9 cellular contexts compared by ENCODE assay signal in the genomic region with DNA sequence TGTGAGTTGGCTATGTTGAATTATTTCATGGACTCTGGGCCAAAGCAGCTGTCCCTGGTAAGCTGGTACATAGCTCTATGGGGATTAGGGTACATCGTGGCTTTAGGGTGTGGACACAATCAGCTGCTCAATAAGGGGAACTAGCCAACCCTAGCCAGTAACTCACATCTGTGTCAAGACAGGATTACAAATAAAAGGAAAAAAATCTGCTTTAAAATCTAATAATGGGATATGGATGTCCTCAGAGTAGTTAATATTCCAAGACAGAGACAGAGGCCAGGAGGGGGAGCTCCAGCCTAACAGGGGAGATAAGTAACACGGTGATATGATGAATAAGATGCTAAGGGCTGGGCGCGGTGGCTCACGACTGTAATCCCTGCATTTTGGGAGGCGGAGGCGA. TPM values are rescaled to one million over a fixed set of nuclear protein-coding genes. Genes with fewer than 3 reads are reported as not detected.
A peak's percentile ranks its signal among the peaks of the same experiment; 100 is the strongest.
DNase-seq lines count a peak whose midpoint lies in the region; ATAC-seq and TF ChIP-seq lines count a peak whose summit lies in the region.
"Had no signal": no experiment of that assay in that cellular context is flagged by ENCODE, and none has a peak within 500 bp of the region (broad histone marks: within the 10 kb centered on the region; RNA-seq: fewer than 3 reads in every experiment).

No MANE protein-coding gene starts in this region.

- ATAC-seq in HG03139 (IDR thresholded peaks at IDR 0.05; ENCODE audit: unreplicated experiment): no peak
- ATAC-seq: A549 had no signal

- no peak overlapping the region for H3K9ac ChIP-seq in OCI-LY1 (ENCODE audit: low read length)

- H3K36me3 ChIP-seq in OCI-LY1 (ENCODE audit: insufficient read depth, low read length): no peaks in the 10 kb centered on the region
- H3K36me3 ChIP-seq in cardiac muscle cell: no peaks in the 10 kb centered on the region
- H3K36me3 ChIP-seq in spleen: no peaks in the 10 kb centered on the region

- H3K79me2 ChIP-seq in OCI-LY1 (ENCODE audit: insufficient read depth, low read length): no peaks in the 10 kb centered on the region

- H3K4me1 ChIP-seq in OCI-LY1 (ENCODE audit: insufficient read depth, low read length, severe bottlenecking) (no peaks in the 10 kb centered on the region), cardiac muscle cell (ENCODE audit: low read depth) (no peaks in the 10 kb centered on the region), spleen (no peaks in the 10 kb centered on the region)
- H3K4me1 ChIP-seq: A549 had no signal

- DNase-seq in DMS79 treated with DMSO at 0.1 percent for 48 hours (lab: John Stamatoyannopoulos, UW): peak; percentile 9
- DNase-seq in DMS79 (lab: John Stamatoyannopoulos, UW): no peak
- DNase-seq in activated T-helper 1 cell treated with anti-CD3 and anti-CD28 coated beads, Interleukin-2, amount 50 U/mL, for 16 hours (ENCODE audit: low read depth in 1 of 2, low spot score in 1 of 2): peak; percentile 27
- peak; percentile 62 to 68 for DNase-seq in cardiac muscle cell (ENCODE audit: low read depth in 1 of 2, low spot score in 1 of 2)
- peak; percentile 77 for DNase-seq in spleen
- DNase-seq in putamen (ENCODE audit: low spot score): no peak

- TF ChIP-seq POLR2A in spleen (IDR thresholded peaks at IDR 0.05): no peak

- no peaks in the 10 kb centered on the region for H3F3A ChIP-seq in OCI-LY1 (ENCODE audit: insufficient read depth, low read length)

- TF ChIP-seq CTCF in OCI-LY1 (IDR thresholded peaks at IDR 0.05; ENCODE audit: low read length) (peak; percentile 63), cardiac muscle cell (IDR thresholded peaks at IDR 0.05; ENCODE audit: low read depth, low read length) (peak; percentile 45), spleen (IDR thresholded peaks at IDR 0.05 in 8 of 11, conservative IDR thresholded peaks at IDR 0.05 in 3 of 11) (peak in 8 of 11 experiments; percentile 9 to 54 (median 42))

- H3K9me3 ChIP-seq in OCI-LY1 (ENCODE audit: low read length) (no peaks in the 10 kb centered on the region), cardiac muscle cell (ENCODE audit: low read depth) (no peaks in the 10 kb centered on the region), spleen (peaks cover 0 to 10% (median 0%) of the 10 kb centered on the region in 8 donors)

- H2AFZ ChIP-seq in OCI-LY1 (ENCODE audit: low read length): no peak overlapping the region

- WGBS in spleen, 5 donors: 12 to 26% (median 21%) methylated on average over 7 of the region's 7 CpGs

- no peaks in the 10 kb centered on the region for H4K20me1 ChIP-seq in OCI-LY1 (ENCODE audit: insufficient read depth, low read length)

- no peak overlapping the region for H3K4me3 ChIP-seq in OCI-LY1 (ENCODE audit: low read depth, low read length, poor library complexity, severe bottlenecking)
- H3K4me3 ChIP-seq in cardiac muscle cell: no peak overlapping the region
- no peak overlapping the region for H3K4me3 ChIP-seq in spleen
- H3K4me3 ChIP-seq: A549 had no signal

- no peak overlapping the region for H3K27ac ChIP-seq in OCI-LY1 (ENCODE audit: low read depth, low read length, poor library complexity, severe bottlenecking)
- no peak overlapping the region for H3K27ac ChIP-seq in cardiac muscle cell
- no peak overlapping the region for H3K27ac ChIP-seq in spleen
- H3K27ac ChIP-seq: A549 had no signal

- H3K27me3 ChIP-seq in OCI-LY1 (ENCODE audit: insufficient read depth, low read length) (no peaks in the 10 kb centered on the region), cardiac muscle cell (no peaks in the 10 kb centered on the region), spleen (replicated peaks in 1 of 7) (no peaks in the 10 kb centered on the region)

- no peak overlapping the region for H3K4me2 ChIP-seq in OCI-LY1 (ENCODE audit: low read length)
- H3K4me2 ChIP-seq: A549 had no signal

- H3K9me2 ChIP-seq in OCI-LY1 (ENCODE audit: low read depth, low read length): no peaks in the 10 kb centered on the region

- intact Hi-C loops in spleen (cut with DNase I; ENCODE audit: low total_unique reads): loop anchor here (10.0 kb wide), 1 partner anchor 497 kb away; no protein-coding TSS in a partner anchor

RNA-seq across cellular contexts. Expression of a gene that starts 21.1 kb away (rescaled TPM):
- total RNA-seq in cardiac muscle cell: 8.4 and 10.9 TPM in 2 replicates
- 26.5 and 27.9 TPM in 2 replicates for polyA plus RNA-seq in cardiac muscle cell
- total RNA-seq in spleen: 10 to 100 TPM; 11.7 to 24.9 (median 19.1) TPM
- 1 to 10 TPM; 4.2 to 4.5 (median 4.3) TPM for polyA plus RNA-seq in spleen

RNA-seq across cellular contexts. Expression of a gene that starts 48.7 kb away (rescaled TPM):
- total RNA-seq in cardiac muscle cell (13.6 and 19.0 TPM in 2 replicates), spleen (10 to 100 TPM in 5 of 7 donors, 1 to 10 TPM in 2; 9.1 to 17.2 (median 13.4) TPM)
- polyA plus RNA-seq in cardiac muscle cell (20.6 and 24.7 TPM in 2 replicates), spleen (10 to 100 TPM in 1 of 3 donors, 1 to 10 TPM in 2; 5.4 to 10.6 (median 9.2) TPM)

RNA-seq across cellular contexts. Expression of a gene that starts 58.4 kb away (rescaled TPM):
- 641 and 821 TPM in 2 replicates for total RNA-seq in cardiac muscle cell
- polyA plus RNA-seq in cardiac muscle cell: 724 and 813 TPM in 2 replicates
- total RNA-seq in spleen: 100 to 1,000 TPM; 148 to 200 (median 178) TPM
- 100 to 1,000 TPM in 1 of 3 donors, 10 to 100 TPM in 2; 81.1 to 103 (median 99.2) TPM for polyA plus RNA-seq in spleen

Comparison
In these comparisons a context has a peak if more than half of its experiments do, and no peak if none do; other contexts are left out.
1. DNase-seq: peak in DMS79 treated with DMSO at 0.1 percent for 48 hours (single experiment), activated T-helper 1 cell treated with anti-CD3 and anti-CD28 coated beads, Interleukin-2, amount 50 U/mL, for 16 hours (2 of 2), cardiac muscle cell (2 of 2) and spleen (single experiment); none in DMS79 (single experiment) and putamen (single experiment).
2. Peak in every context shown above with its lines, with median percentiles within 50 percentile points of each other: CTCF ChIP-seq.